In the genomic region with DNA sequence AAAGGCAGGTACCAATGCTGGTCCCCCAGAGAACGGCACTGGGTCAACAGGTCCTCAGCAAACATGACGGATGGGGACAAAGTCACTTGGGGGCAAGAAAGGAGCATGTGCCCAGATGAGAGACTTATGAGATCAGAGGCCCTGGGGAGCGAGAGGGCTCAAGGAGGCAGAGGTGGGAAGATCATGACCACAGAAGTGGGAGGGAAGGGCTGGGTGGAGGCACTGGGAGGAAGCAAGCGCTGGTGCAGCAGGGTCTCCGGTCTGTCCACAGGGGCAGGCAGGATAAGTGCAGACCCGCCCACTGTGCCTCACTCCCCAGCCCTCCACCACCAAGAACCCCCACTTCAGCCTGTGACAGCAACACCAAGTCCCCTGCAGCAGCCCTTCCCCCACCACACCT, we compare ENCODE assay signal across 1 cellular context.
TF ChIP-seq lines count a peak whose summit lies in the region.

No MANE protein-coding gene starts in this region.

TF ChIP-seq in SK-N-SH treated with all-trans-retinoic acid at 6 μM for 48 hours, 23 proteins besides CTCF, POLR2A, EP300 and RAD21:
- TF ChIP-seq ZNF565 (CRISPR knock-in tag; conservative IDR thresholded peaks at IDR 0.05; ENCODE audit: low read depth) (no peak), GLIS3 (CRISPR knock-in tag; IDR thresholded peaks at IDR 0.05) (no peak), ARNTL (CRISPR knock-in tag; IDR thresholded peaks at IDR 0.05; ENCODE audit: borderline replicate concordance, low read depth) (no peak), ZNF8 (CRISPR knock-in tag; IDR thresholded peaks at IDR 0.05) (no peak), ZFP3 (CRISPR knock-in tag; IDR thresholded peaks at IDR 0.05) (no peak), OSR1 (CRISPR knock-in tag; IDR thresholded peaks at IDR 0.05) (no peak), ZC3H10 (CRISPR knock-in tag; IDR thresholded peaks at IDR 0.05) (no peak), ESRRG (CRISPR knock-in tag; IDR thresholded peaks at IDR 0.05) (no peak), TOX (CRISPR knock-in tag; IDR thresholded peaks at IDR 0.05; ENCODE audit: borderline replicate concordance) (no peak), BACH2 (CRISPR knock-in tag; IDR thresholded peaks at IDR 0.05; ENCODE audit: borderline replicate concordance) (no peak), PPARA (CRISPR knock-in tag; IDR thresholded peaks at IDR 0.05; ENCODE audit: borderline replicate concordance) (no peak), TCF4 (CRISPR knock-in tag; IDR thresholded peaks at IDR 0.05; ENCODE audit: borderline replicate concordance) (no peak), ZNF70 (CRISPR knock-in tag; IDR thresholded peaks at IDR 0.05) (no peak), CSDC2 (CRISPR knock-in tag; IDR thresholded peaks at IDR 0.05) (no peak), RARB (CRISPR knock-in tag; IDR thresholded peaks at IDR 0.05) (no peak), ISL1 (CRISPR knock-in tag; IDR thresholded peaks at IDR 0.05) (no peak)
- TF ChIP-seq, protein P1, sequence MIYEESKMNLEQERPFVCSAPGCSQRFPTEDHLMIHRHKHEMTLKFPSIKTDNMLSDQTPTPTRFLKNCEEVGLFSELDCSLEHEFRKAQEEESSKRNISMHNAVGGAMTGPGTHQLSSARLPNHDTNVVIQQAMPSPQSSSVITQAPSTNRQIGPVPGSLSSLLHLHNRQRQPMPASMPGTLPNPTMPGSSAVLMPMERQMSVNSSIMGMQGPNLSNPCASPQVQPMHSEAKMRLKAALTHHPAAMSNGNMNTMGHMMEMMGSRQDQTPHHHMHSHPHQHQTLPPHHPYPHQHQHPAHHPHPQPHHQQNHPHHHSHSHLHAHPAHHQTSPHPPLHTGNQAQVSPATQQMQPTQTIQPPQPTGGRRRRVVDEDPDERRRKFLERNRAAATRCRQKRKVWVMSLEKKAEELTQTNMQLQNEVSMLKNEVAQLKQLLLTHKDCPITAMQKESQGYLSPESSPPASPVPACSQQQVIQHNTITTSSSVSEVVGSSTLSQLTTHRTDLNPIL (CRISPR knock-in tag; IDR thresholded peaks at IDR 0.05; ENCODE audit: low read depth), result no peak
- TF ChIP-seq, protein P2, sequence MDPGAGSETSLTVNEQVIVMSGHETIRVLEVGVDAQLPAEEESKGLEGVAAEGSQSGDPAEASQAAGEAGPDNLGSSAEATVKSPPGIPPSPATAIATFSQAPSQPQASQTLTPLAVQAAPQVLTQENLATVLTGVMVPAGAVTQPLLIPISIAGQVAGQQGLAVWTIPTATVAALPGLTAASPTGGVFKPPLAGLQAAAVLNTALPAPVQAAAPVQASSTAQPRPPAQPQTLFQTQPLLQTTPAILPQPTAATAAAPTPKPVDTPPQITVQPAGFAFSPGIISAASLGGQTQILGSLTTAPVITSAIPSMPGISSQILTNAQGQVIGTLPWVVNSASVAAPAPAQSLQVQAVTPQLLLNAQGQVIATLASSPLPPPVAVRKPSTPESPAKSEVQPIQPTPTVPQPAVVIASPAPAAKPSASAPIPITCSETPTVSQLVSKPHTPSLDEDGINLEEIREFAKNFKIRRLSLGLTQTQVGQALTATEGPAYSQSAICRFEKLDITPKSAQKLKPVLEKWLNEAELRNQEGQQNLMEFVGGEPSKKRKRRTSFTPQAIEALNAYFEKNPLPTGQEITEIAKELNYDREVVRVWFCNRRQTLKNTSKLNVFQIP (CRISPR knock-in tag; IDR thresholded peaks at IDR 0.05; ENCODE audit: borderline replicate concordance, low read depth), result no peak
- TF ChIP-seq, protein P3, sequence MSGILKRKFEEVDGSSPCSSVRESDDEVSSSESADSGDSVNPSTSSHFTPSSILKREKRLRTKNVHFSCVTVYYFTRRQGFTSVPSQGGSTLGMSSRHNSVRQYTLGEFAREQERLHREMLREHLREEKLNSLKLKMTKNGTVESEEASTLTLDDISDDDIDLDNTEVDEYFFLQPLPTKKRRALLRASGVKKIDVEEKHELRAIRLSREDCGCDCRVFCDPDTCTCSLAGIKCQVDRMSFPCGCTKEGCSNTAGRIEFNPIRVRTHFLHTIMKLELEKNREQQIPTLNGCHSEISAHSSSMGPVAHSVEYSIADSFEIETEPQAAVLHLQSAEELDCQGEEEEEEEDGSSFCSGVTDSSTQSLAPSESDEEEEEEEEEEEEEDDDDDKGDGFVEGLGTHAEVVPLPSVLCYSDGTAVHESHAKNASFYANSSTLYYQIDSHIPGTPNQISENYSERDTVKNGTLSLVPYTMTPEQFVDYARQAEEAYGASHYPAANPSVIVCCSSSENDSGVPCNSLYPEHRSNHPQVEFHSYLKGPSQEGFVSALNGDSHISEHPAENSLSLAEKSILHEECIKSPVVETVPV (CRISPR knock-in tag; IDR thresholded peaks at IDR 0.05), result no peak
